2 cellular contexts compared by ENCODE assay signal in genomic region chr19:55344444-55344843, GRCh38.
A peak's percentile ranks its signal among the peaks of the same experiment; 100 is the strongest.
TF ChIP-seq lines count a peak whose summit lies in the region.

No MANE protein-coding gene starts in this region.

TF ChIP-seq in SK-N-SH, 30 proteins besides CTCF, POLR2A, EP300 and RAD21 (continued from another document):
- TF ChIP-seq REST (IDR thresholded peaks at IDR 0.05; ENCODE audit: low read depth, low read length) (no peak), EZH2phosphoT487 (IDR thresholded peaks at IDR 0.05; ENCODE audit: borderline replicate concordance, low read depth) (no peak), CHD2 (IDR thresholded peaks at IDR 0.05; ENCODE audit: low read length, partially characterized antibody) (peak; percentile 30), FOXM1 (IDR thresholded peaks at IDR 0.05; ENCODE audit: low read depth) (no peak), ELF1 (IDR thresholded peaks at IDR 0.05) (no peak), SIN3A (IDR thresholded peaks at IDR 0.05; ENCODE audit: borderline replicate concordance, low read depth, low read length) (no peak), FOSL2 (IDR thresholded peaks at IDR 0.05; ENCODE audit: borderline replicate concordance, low read depth) (no peak), MXI1 (IDR thresholded peaks at IDR 0.05; ENCODE audit: low read depth, low read length) (no peak; the same call in 1 of the 2 replicates), MEF2A (IDR thresholded peaks at IDR 0.05; ENCODE audit: borderline replicate concordance, low read depth) (no peak), TAF1 (IDR thresholded peaks at IDR 0.05; ENCODE audit: borderline replicate concordance, low read depth, low read length) (no peak), SMC3 (IDR thresholded peaks at IDR 0.05; ENCODE audit: low read depth, low read length) (peak; percentile 20; the same call in 1 of the 2 replicates), MAX (IDR thresholded peaks at IDR 0.05; ENCODE audit: low read depth) (no peak)

TF ChIP-seq in SK-N-SH treated with all-trans-retinoic acid at 6 μM for 48 hours, 23 proteins besides CTCF, POLR2A, EP300 and RAD21 (continued from another document):
- TF ChIP-seq, protein P1, sequence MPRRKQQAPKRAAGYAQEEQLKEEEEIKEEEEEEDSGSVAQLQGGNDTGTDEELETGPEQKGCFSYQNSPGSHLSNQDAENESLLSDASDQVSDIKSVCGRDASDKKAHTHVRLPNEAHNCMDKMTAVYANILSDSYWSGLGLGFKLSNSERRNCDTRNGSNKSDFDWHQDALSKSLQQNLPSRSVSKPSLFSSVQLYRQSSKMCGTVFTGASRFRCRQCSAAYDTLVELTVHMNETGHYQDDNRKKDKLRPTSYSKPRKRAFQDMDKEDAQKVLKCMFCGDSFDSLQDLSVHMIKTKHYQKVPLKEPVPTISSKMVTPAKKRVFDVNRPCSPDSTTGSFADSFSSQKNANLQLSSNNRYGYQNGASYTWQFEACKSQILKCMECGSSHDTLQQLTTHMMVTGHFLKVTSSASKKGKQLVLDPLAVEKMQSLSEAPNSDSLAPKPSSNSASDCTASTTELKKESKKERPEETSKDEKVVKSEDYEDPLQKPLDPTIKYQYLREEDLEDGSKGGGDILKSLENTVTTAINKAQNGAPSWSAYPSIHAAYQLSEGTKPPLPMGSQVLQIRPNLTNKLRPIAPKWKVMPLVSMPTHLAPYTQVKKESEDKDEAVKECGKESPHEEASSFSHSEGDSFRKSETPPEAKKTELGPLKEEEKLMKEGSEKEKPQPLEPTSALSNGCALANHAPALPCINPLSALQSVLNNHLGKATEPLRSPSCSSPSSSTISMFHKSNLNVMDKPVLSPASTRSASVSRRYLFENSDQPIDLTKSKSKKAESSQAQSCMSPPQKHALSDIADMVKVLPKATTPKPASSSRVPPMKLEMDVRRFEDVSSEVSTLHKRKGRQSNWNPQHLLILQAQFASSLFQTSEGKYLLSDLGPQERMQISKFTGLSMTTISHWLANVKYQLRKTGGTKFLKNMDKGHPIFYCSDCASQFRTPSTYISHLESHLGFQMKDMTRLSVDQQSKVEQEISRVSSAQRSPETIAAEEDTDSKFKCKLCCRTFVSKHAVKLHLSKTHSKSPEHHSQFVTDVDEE (CRISPR knock-in tag; IDR thresholded peaks at IDR 0.05) = no peak
- no peak for TF ChIP-seq RARB (CRISPR knock-in tag; IDR thresholded peaks at IDR 0.05)
